In the genomic region with DNA sequence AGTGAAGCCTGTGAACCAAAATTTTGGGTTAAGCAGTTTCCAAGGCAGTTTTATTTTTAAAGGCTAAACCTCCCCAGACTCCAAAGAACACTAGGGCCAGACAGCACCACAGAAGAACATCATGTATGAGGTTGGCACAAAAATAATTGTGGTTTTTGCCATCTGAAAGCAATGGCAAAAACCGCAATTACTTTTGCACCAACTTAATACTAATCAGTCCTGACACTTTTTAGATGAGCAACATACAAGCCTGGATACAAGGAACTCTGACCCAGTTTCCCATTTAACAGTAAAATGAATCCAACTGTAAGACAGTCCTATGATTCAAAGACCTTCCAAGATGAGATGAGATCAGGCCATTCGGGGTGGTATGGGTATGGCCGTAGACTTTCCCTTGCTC, we compare ENCODE assay signal across 35 cellular contexts.
"Had no signal": no experiment of that assay in that cellular context is flagged by ENCODE, and none has a peak within 500 bp of the region (broad histone marks: within the 10 kb centered on the region; RNA-seq: fewer than 3 reads in every experiment).

No MANE protein-coding gene starts in this region.

- H3K36me3 ChIP-seq: MG63 had no signal

- H3K27me3 ChIP-seq: MG63 had no signal

- DNase-seq: Karpas-422, Kasumi-1, MG63, MM.1S, MV-4-11, NCI-H1048, NCI-H1092, NCI-H1092 treated with DMSO at 0.1 percent for 48 hours, NCI-H1105, NCI-H1105 treated with DMSO at 0.1 percent for 48 hours, NCI-H1417, NCI-H1417 treated with DMSO at 0.1 percent for 48 hours, NCI-H1436, NCI-H1436 treated with DMSO at 0.1 percent for 48 hours, NCI-H146, NCI-H1694, NCI-H1694 treated with DMSO at 0.1 percent for 48 hours, NCI-H187, NCI-H187 treated with DMSO at 0.1 percent for 48 hours, NCI-H1930, NCI-H2029, NCI-H2029 treated with DMSO at 0.1 percent for 48 hours, NCI-H2081, NCI-H2081 treated with DMSO at 0.1 percent for 48 hours, NCI-H2107, NCI-H2171, NCI-H2171 treated with DMSO at 0.1 percent for 48 hours, NCI-H2227 treated with DMSO at 0.1 percent for 48 hours, NCI-H226, NCI-H345, NCI-H446, NCI-H446 treated with DMSO at 0.1 percent for 48 hours, NCI-H510A, NCI-H510A treated with DMSO at 0.1 percent for 48 hours, NCI-H524 had no signal

- H3K4me3 ChIP-seq: MG63 had no signal

- H3K9me3 ChIP-seq: MG63 had no signal
